Comparison of ENCODE assay signal across 14 cellular contexts in the genomic region with DNA sequence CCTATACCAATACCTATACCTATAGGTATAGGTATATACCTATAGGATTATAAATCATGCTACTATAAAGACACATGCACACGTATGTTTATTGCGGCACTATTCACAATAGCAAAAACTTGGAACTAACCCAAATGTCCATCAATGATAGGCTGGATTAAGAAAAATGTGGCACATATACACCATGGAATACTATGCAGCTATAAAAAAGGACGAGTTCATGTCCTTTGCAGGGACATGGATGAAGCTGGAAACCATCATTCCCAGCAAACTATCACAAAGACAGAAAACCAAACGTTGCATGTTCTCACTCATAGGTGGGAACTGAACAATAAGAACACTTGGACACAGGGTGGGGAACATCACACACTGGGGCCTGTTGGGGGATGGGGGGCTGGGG. TPM values are rescaled to one million over a fixed set of nuclear protein-coding genes. Genes with fewer than 3 reads are reported as not detected.
"Had no signal": no experiment of that assay in that cellular context is flagged by ENCODE, and none has a peak within 500 bp of the region (broad histone marks: within the 10 kb centered on the region; RNA-seq: fewer than 3 reads in every experiment).

No MANE protein-coding gene starts in this region.

RNA-seq across cellular contexts. Expression of a gene that starts 32.7 kb away (rescaled TPM):
- total RNA-seq: activated naive CD4-positive, alpha-beta T cell treated with anti-CD3 and anti-CD28 coated beads for 36 hours; activated naive CD8-positive, alpha-beta T cell treated with anti-CD3 and anti-CD28 coated beads for 36 hours; activated naive CD8-positive, alpha-beta T cell treated with anti-CD3 and anti-CD28 coated beads, Interleukin-2, amount 10 ng/mL, durations not matched to agents 7 days and 5 days; activated T-cell treated with anti-CD3 and anti-CD28 coated beads, Interleukin-2, amount 50 U/mL, for 4 hours; activated T-cell treated with anti-CD3 and anti-CD28 coated beads, Interleukin-2, amount 50 U/mL, for 72 hours; activated T-helper 1 cell treated with anti-CD3 and anti-CD28 coated beads, Interleukin-12 subunit alpha, Interleukin-12 subunit beta, Interleukin-2, Interleukin-4 antibody, amounts not matched to agents 30 ng/mL and 10 ng/mL and 1 ng/mL, durations not matched to agents 14 hours and 24 hours and 36 hours; activated T-helper 17 cell treated with anti-CD3 and anti-CD28 coated beads, Interleukin-2, amount 50 U/mL, for 72 hours; activated T-helper 2 cell treated with anti-CD3 and anti-CD28 coated beads, Interferon-gamma antibody, Interleukin-2, Interleukin-4, amounts not matched to agents 10 μg/mL and 5 μg/mL and 100 μg/mL, durations not matched to agents 14 hours and 24 hours and 36 hours; aorta; ascending aorta; bronchial epithelial cell; cardiac muscle cell; cardiac septum; chondrocyte had no signal
- polyA plus RNA-seq: cardiac muscle cell had no signal
